In the genomic region with DNA sequence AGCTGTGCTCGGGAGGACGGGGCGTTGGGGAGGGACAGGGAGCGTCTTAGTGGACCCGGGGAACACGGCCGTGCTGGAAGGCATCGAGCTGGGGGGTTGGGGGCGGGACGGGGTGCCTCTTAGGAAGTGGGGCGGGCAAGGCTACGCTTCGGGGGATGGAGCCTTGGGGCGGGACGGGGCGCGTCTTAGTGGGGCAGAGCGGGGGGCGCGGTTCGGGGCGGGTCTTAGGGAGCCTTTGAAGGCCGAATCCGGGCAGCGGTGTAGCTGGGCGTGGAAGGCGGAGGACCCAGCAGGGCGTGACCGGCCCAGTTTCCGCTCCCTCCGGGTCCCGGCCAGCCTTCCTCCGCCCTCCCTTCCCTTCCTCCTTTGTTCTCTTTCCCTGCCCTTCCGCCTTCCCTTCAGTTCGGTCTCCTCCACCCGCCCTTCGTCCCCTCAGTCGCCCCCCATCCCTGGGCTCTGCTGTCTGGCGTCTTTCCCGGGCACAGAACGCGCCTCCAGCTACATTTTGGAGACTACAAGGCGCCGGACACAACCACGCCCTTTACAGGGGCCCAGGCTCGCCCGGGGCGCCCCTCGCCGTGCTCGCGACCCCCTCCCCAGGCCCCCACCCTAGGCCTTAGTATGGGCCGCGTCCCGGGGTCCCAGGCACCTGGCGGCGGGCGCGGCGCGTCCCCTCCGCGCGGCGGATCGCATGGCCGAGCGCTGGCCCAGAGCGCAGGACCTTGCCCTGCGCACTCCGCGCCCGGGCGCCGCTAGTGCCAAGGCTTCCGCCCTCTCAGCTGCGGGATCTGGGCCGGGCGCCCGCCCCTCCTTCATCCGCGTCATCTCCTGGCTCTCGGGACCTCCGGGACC, we compare ENCODE assay signal across 8 cellular contexts. TPM values are rescaled to one million over a fixed set of nuclear protein-coding genes. Genes with fewer than 3 reads are reported as not detected.
DNase-seq lines count a peak whose midpoint lies in the region; ATAC-seq, FAIRE-seq and TF ChIP-seq lines count a peak whose summit lies in the region.

TSS of gene ARSD (minus strand) at position 757 of the 852 bp plus-strand sequence. CDS start at position 693, 64 bp downstream.

- H3K27me3 Mint-ChIP-seq in T-helper 1 cell treated with Interleukin-12 subunit alpha and Interleukin-12 subunit beta and Interleukin-4 antibody, amounts not matched to agents 30 μg/mL and 1 μg/mL, for 36 hours (ENCODE audit: low read depth) = no peaks in the 10 kb centered on the region

- H3K27ac Mint-ChIP-seq in T-helper 1 cell treated with Interleukin-12 subunit alpha and Interleukin-12 subunit beta and Interleukin-4 antibody, amounts not matched to agents 30 μg/mL and 1 μg/mL, for 36 hours = peak within 1 kb of the TSS; percentile 46

- ATAC-seq in HG03432 (IDR thresholded peaks at IDR 0.05; ENCODE audit: unreplicated experiment) = peak; percentile 92

- H3K4me3 ChIP-seq in astrocyte of the spinal cord (ENCODE audit: low read depth, low read length) = peak within 1 kb of the TSS; percentile 67

- DNase-seq in Ammon's horn (ENCODE audit: low spot score) (peak; percentile 82), GM19239 (ENCODE audit: insufficient read length, low spot score) (peak; percentile 40), astrocyte of the spinal cord (ENCODE audit: low read depth, low spot score) (peak; percentile 97), hippocampal formation (lab: John Stamatoyannopoulos, UW) (peak; percentile 5 to 61), renal cortical epithelial cell (ENCODE audit: low read depth) (peak; percentile 74), NCI-H1105 (lab: John Stamatoyannopoulos, UW) (no peak)

- FAIRE-seq in GM19239 (lab: Jason Lieb, UNC) = no peak

- H3K4me3 Mint-ChIP-seq in T-helper 1 cell treated with Interleukin-12 subunit alpha and Interleukin-12 subunit beta and Interleukin-4 antibody, amounts not matched to agents 30 μg/mL and 1 μg/mL, for 36 hours = peak within 1 kb of the TSS; percentile 78

- in situ Hi-C loops in astrocyte of the spinal cord (cut with HindIII; ENCODE audit: low sequenced_read_pairs) = no loop called here

- H3K36me3 Mint-ChIP-seq in T-helper 1 cell treated with Interleukin-12 subunit alpha and Interleukin-12 subunit beta and Interleukin-4 antibody, amounts not matched to agents 30 μg/mL and 1 μg/mL, for 36 hours (ENCODE audit: low read depth) = no peaks in the 10 kb centered on the region

- TF ChIP-seq CTCF in astrocyte of the spinal cord (IDR thresholded peaks at IDR 0.05; ENCODE audit: low read depth, low read length) = no peak

- no peaks in the 10 kb centered on the region for H3K9me3 Mint-ChIP-seq in T-helper 1 cell treated with Interleukin-12 subunit alpha and Interleukin-12 subunit beta and Interleukin-4 antibody, amounts not matched to agents 30 μg/mL and 1 μg/mL, for 36 hours

- peaks cover 3% of the 10 kb centered on the region for H3K4me1 Mint-ChIP-seq in T-helper 1 cell treated with Interleukin-12 subunit alpha and Interleukin-12 subunit beta and Interleukin-4 antibody, amounts not matched to agents 30 μg/mL and 1 μg/mL, for 36 hours (ENCODE audit: low read depth)

RNA-seq across cellular contexts. Expression of gene ARSD, which starts in this region (rescaled TPM):
- total RNA-seq in renal cortical epithelial cell = 36.6 and 108 TPM in 2 replicates
